1 cellular context compared by ENCODE assay signal in the genomic region with DNA sequence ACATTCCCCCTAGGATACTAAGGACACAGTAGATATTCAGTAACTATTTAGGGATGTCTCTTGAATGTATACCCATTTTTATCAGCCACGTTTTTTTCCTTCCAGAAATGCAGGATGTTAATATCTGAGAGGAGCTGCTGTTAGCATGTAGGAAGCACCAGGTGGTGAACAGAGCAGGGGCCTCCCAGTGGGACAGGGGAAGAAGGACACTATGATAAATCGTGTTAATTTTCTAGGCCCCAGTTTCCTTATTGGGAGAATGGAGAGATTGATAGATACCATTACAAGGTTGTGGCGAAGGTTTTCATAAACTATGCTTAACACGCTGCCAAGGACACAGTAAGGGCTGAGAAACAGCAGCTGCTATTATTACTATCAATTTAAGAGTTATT.
TF ChIP-seq lines count a peak whose summit lies in the region.

No MANE protein-coding gene starts in this region.

TF ChIP-seq in HCT116, 20 proteins besides CTCF, POLR2A, EP300 and RAD21 (continued from another document):
- TF ChIP-seq, protein P1, sequence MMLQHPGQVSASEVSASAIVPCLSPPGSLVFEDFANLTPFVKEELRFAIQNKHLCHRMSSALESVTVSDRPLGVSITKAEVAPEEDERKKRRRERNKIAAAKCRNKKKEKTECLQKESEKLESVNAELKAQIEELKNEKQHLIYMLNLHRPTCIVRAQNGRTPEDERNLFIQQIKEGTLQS (IDR thresholded peaks at IDR 0.05) = no peak
